In genomic region chr17:82432017-82432416, GRCh38 we compare ENCODE assay signal across 26 cellular contexts. TPM values are rescaled to one million over a fixed set of nuclear protein-coding genes. Genes with fewer than 3 reads are reported as not detected.
DNase-seq lines count a peak whose midpoint lies in the region; ATAC-seq, FAIRE-seq and TF ChIP-seq lines count a peak whose summit lies in the region.
"Had no signal": no experiment of that assay in that cellular context is flagged by ENCODE, and none has a peak within 500 bp of the region (broad histone marks: within the 10 kb centered on the region; RNA-seq: fewer than 3 reads in every experiment).

No MANE protein-coding gene starts in this region.

- peak overlapping the region; percentile 92 to 97 for H3K27ac Mint-ChIP-seq in natural killer cell
- H3K27ac Mint-ChIP-seq in activated T-helper 17 cell treated with anti-CD3 and anti-CD28 coated beads, Interleukin-2, amount 50 U/mL, for 72 hours, result no peak overlapping the region
- H3K27ac Mint-ChIP-seq: B cell had no signal

- ATAC-seq in natural killer cell (no peak), GM21390 (IDR thresholded peaks at IDR 0.05; ENCODE audit: unreplicated experiment) (no peak)
- no peak for ATAC-seq in activated T-helper 17 cell treated with anti-CD3 and anti-CD28 coated beads, Interleukin-2, amount 50 U/mL, for 72 hours (replicated peaks)

- TF ChIP-seq CTCF in WERI-Rb-1 (IDR thresholded peaks at IDR 0.05; ENCODE audit: low read depth, low read length) (0 out of 2 replicates have a peak, but pooled peaks have one; percentile 4), natural killer cell (IDR thresholded peaks at IDR 0.05) (no peak), brain microvascular endothelial cell (IDR thresholded peaks at IDR 0.05; ENCODE audit: low read depth, low read length, missing control alignments) (no peak)

- intact Hi-C loops in natural killer cell (cut with micrococcal nuclease), result no loop called here

- peaks cover 62% of the 10 kb centered on the region for H3K36me3 ChIP-seq in WERI-Rb-1
- no peaks in the 10 kb centered on the region for H3K36me3 ChIP-seq in brain microvascular endothelial cell (replicated peaks)

- H3K27me3 ChIP-seq in WERI-Rb-1 (ENCODE audit: insufficient read depth, low read depth, severe bottlenecking), result no peaks in the 10 kb centered on the region
- no peaks in the 10 kb centered on the region for H3K27me3 ChIP-seq in brain microvascular endothelial cell (replicated peaks)
- H3K27me3 ChIP-seq: Peyer's patch had no signal

- H3K27ac ChIP-seq in WERI-Rb-1, result peak overlapping the region; percentile 43; the same call in 1 of the 2 replicates
- H3K27ac ChIP-seq in brain microvascular endothelial cell, result no peak overlapping the region
- H3K27ac ChIP-seq: 22Rv1, Peyer's patch, SK-N-MC had no signal

- no peak overlapping the region for H3K4me3 ChIP-seq in WERI-Rb-1 (ENCODE audit: low read depth, low read length)
- no peak overlapping the region for H3K4me3 ChIP-seq in brain microvascular endothelial cell (ENCODE audit: low read depth, low read length)
- H3K4me3 ChIP-seq: Peyer's patch, SK-N-MC had no signal

- DNase-seq in NCI-H82 (lab: John Stamatoyannopoulos, UW) (peak; percentile 27), NCI-H82 treated with DMSO at 0.1 percent for 48 hours (lab: John Stamatoyannopoulos, UW; ENCODE audit: unreplicated experiment) (no peak), WERI-Rb-1 (no peak), natural killer cell (no peak), urothelium cell line (ENCODE audit: low spot score) (no peak), brain microvascular endothelial cell (no peak)
- DNase-seq: Calu3, DMS53, Kasumi-1, MV-4-11, NCI-H1105, NCI-H146, NCI-H1930, NCI-H446, NCI-H524 treated with DMSO at 0.1 percent for 48 hours, NCI-H774, OCI-M1, Peyer's patch, SHP77 treated with DMSO at 0.1 percent for 48 hours had no signal

- H3K9me3 Mint-ChIP-seq in natural killer cell, result no peaks in the 10 kb centered on the region
- H3K9me3 Mint-ChIP-seq in activated T-helper 17 cell treated with anti-CD3 and anti-CD28 coated beads, Interleukin-2, amount 50 U/mL, for 72 hours, result no peaks in the 10 kb centered on the region

- no peaks in the 10 kb centered on the region for H3K36me3 Mint-ChIP-seq in natural killer cell
- no peaks in the 10 kb centered on the region for H3K36me3 Mint-ChIP-seq in activated T-helper 17 cell treated with anti-CD3 and anti-CD28 coated beads, Interleukin-2, amount 50 U/mL, for 72 hours (ENCODE audit: low read depth)

- H3K27me3 Mint-ChIP-seq in natural killer cell (ENCODE audit: low read depth in 2 of 2), result no peaks in the 10 kb centered on the region
- H3K27me3 Mint-ChIP-seq in activated T-helper 17 cell treated with anti-CD3 and anti-CD28 coated beads, Interleukin-2, amount 50 U/mL, for 72 hours, result no peaks in the 10 kb centered on the region
- H3K27me3 Mint-ChIP-seq: B cell had no signal

- FAIRE-seq in urothelium cell line (lab: Jason Lieb, UNC), result peak; percentile 62
- FAIRE-seq: GM18507, H54 had no signal

- H3K9me3 ChIP-seq in WERI-Rb-1 (ENCODE audit: severe bottlenecking), result no peaks in the 10 kb centered on the region
- H3K9me3 ChIP-seq: Peyer's patch had no signal

- H3K4me3 Mint-ChIP-seq in natural killer cell, result no peak overlapping the region
- no peak overlapping the region for H3K4me3 Mint-ChIP-seq in activated T-helper 17 cell treated with anti-CD3 and anti-CD28 coated beads, Interleukin-2, amount 50 U/mL, for 72 hours
- H3K4me3 Mint-ChIP-seq: B cell had no signal

- peaks cover 40 to 44% of the 10 kb centered on the region in 2 donors for H3K4me1 Mint-ChIP-seq in natural killer cell
- peaks cover 14% of the 10 kb centered on the region for H3K4me1 Mint-ChIP-seq in activated T-helper 17 cell treated with anti-CD3 and anti-CD28 coated beads, Interleukin-2, amount 50 U/mL, for 72 hours

- in situ Hi-C loops in brain microvascular endothelial cell (cut with HindIII; ENCODE audit: low pct_ligation_motif_present, low sequenced_read_pairs), result no loop called here

RNA-seq across cellular contexts. Expression of gene OGFOD3, which starts 13.6 kb away (rescaled TPM):
- total RNA-seq in natural killer cell, result 10 to 100 TPM; 21.6 to 28.6 (median 23.3) TPM
- total RNA-seq in activated T-helper 17 cell treated with anti-CD3 and anti-CD28 coated beads, Interleukin-2, amount 50 U/mL, for 72 hours, result 10 to 100 TPM; 16.2 to 20.7 TPM

RNA-seq across cellular contexts. Expression of gene HEXD, which starts 13.9 kb away (rescaled TPM):
- total RNA-seq in natural killer cell, result 10 to 100 TPM; 35.7 to 57.4 (median 51.5) TPM
- 10 to 100 TPM; 25.1 to 31.9 TPM for total RNA-seq in activated T-helper 17 cell treated with anti-CD3 and anti-CD28 coated beads, Interleukin-2, amount 50 U/mL, for 72 hours

RNA-seq across cellular contexts. Expression of gene CYBC1, which starts 18.5 kb away (rescaled TPM):
- 100 to 1,000 TPM; 168 to 219 (median 192) TPM for total RNA-seq in natural killer cell
- total RNA-seq in activated T-helper 17 cell treated with anti-CD3 and anti-CD28 coated beads, Interleukin-2, amount 50 U/mL, for 72 hours, result 100 to 1,000 TPM; 297 to 323 TPM

RNA-seq across cellular contexts. Expression of gene NARF, which starts 26.5 kb away (rescaled TPM):
- total RNA-seq in natural killer cell, result 100 to 1,000 TPM; 130 to 203 (median 158) TPM
- total RNA-seq in activated T-helper 17 cell treated with anti-CD3 and anti-CD28 coated beads, Interleukin-2, amount 50 U/mL, for 72 hours, result 100 to 1,000 TPM; 164 to 194 TPM
